In genomic region chr22:37077802-37078448, GRCh38 we compare ENCODE assay signal across 8 cellular contexts. TPM values are rescaled to one million over a fixed set of nuclear protein-coding genes. Genes with fewer than 3 reads are reported as not detected.
DNase-seq lines count a peak whose midpoint lies in the region; ATAC-seq and TF ChIP-seq lines count a peak whose summit lies in the region.

No MANE protein-coding gene starts in this region.

- peaks cover 20% of the 10 kb centered on the region for H3K4me1 ChIP-seq in Loucy (ENCODE audit: insufficient read depth, low read length, poor library complexity, severe bottlenecking)

- in situ Hi-C loops in G401 (cut with HindIII; ENCODE audit: low sequenced_read_pairs) = no loop called here

- H3K36me3 ChIP-seq in Loucy (ENCODE audit: insufficient read depth, low read length) = no peaks in the 10 kb centered on the region

- no peaks in the 10 kb centered on the region for H3K27me3 ChIP-seq in Loucy (ENCODE audit: insufficient read depth, low read length, poor library complexity, severe bottlenecking)

- no peaks in the 10 kb centered on the region for H3K9me3 ChIP-seq in Loucy (ENCODE audit: insufficient read depth, low read depth, low read length)

- no peaks in the 10 kb centered on the region for H3K9me2 ChIP-seq in Loucy (replicated peaks; ENCODE audit: low read depth, low read length)

- peak; percentile 97 for TF ChIP-seq CTCF in Loucy (conservative IDR thresholded peaks at IDR 0.05; ENCODE audit: low read length)

- peak overlapping the region; percentile 75 for H2AFZ ChIP-seq in Loucy (ENCODE audit: low read length)

- H3K9ac ChIP-seq in Loucy (ENCODE audit: low read depth, low read length, poor library complexity, severe bottlenecking) = peak overlapping the region; percentile 33

- ATAC-seq in GM18867 (IDR thresholded peaks at IDR 0.05; ENCODE audit: unreplicated experiment) = no peak

- peak overlapping the region; percentile 25 for H3K4me2 ChIP-seq in Loucy (ENCODE audit: low read depth, low read length, poor library complexity, severe bottlenecking)

- no peak overlapping the region for H3K4me3 ChIP-seq in Loucy (ENCODE audit: low read length, poor library complexity, severe bottlenecking)

- no peaks in the 10 kb centered on the region for H3K79me2 ChIP-seq in Loucy (ENCODE audit: insufficient read depth, low read length)

- no peaks in the 10 kb centered on the region for H4K20me1 ChIP-seq in Loucy (ENCODE audit: insufficient read depth, low read length, poor library complexity, severe bottlenecking)

- DNase-seq in G401 (ENCODE audit: low spot score) (peak; percentile 4), dermis microvascular lymphatic vessel endothelial cell (ENCODE audit: low read depth in 2 of 2) (peak; percentile 20 to 60), midbrain (lab: John Stamatoyannopoulos, UW) (peak; percentile 37), NCI-H524 treated with DMSO at 0.1 percent for 48 hours (lab: John Stamatoyannopoulos, UW) (no peak)
- peak; percentile 84 to 87 for DNase-seq in activated CD4-positive, alpha-beta T cell treated with anti-CD3 and anti-CD28 coated beads, Interleukin-2, amount 50 U/mL, for 4 hours
- peak; percentile 71 to 77 for DNase-seq in stimulated activated CD8-positive, alpha-beta memory T cell treated with anti-CD3 and anti-CD28 coated beads, Interleukin-7, amount 100 ng/mL, for 4 hours (ENCODE audit: low read depth in 2 of 2)

- H3F3A ChIP-seq in Loucy (ENCODE audit: low read depth) = no peaks in the 10 kb centered on the region

RNA-seq across cellular contexts. Expression of gene KCTD17, which starts 26.4 kb away (rescaled TPM):
- 24.9 and 30.0 TPM in 2 replicates for total RNA-seq in G401 (2014; rRNA removed; shearing (Covaris generic))
- 50.6 and 74.3 TPM in 2 replicates for total RNA-seq in dermis microvascular lymphatic vessel endothelial cell

RNA-seq across cellular contexts. Expression of gene TMPRSS6, which starts 31.6 kb away (rescaled TPM):
- total RNA-seq in G401 (2014; rRNA removed; shearing (Covaris generic)) = not detected in 2 replicates
- not detected in 2 replicates for total RNA-seq in dermis microvascular lymphatic vessel endothelial cell

RNA-seq across cellular contexts. Expression of gene MPST, which starts 58.4 kb away (rescaled TPM):
- 177 and 203 TPM in 2 replicates for total RNA-seq in G401 (2014; rRNA removed; shearing (Covaris generic))
- 102 and 143 TPM in 2 replicates for total RNA-seq in dermis microvascular lymphatic vessel endothelial cell

RNA-seq across cellular contexts. Expression of gene TST, which starts 58.7 kb away (rescaled TPM):
- 43.2 and 58.2 TPM in 2 replicates for total RNA-seq in G401 (2014; rRNA removed; shearing (Covaris generic))
- 50.2 and 62.0 TPM in 2 replicates for total RNA-seq in dermis microvascular lymphatic vessel endothelial cell
